20 cellular contexts compared by ENCODE assay signal in genomic region chr20:52269926-52270325, GRCh38.
DNase-seq lines count a peak whose midpoint lies in the region; ATAC-seq, FAIRE-seq and TF ChIP-seq lines count a peak whose summit lies in the region.
"Had no signal": no experiment of that assay in that cellular context is flagged by ENCODE, and none has a peak within 500 bp of the region (broad histone marks: within the 10 kb centered on the region; RNA-seq: fewer than 3 reads in every experiment).

No MANE protein-coding gene starts in this region.

- H3K27me3 ChIP-seq in HepG2 (ENCODE audit: control insufficient read depth in 1 of 2, insufficient read depth in 2 of 2, low read length in 2 of 2) (no peaks in the 10 kb centered on the region; a peak in 1 of 5 replicates), right lobe of liver (no peaks in the 10 kb centered on the region), SJCRH30 (no peaks in the 10 kb centered on the region)
- H3K27me3 ChIP-seq: BLaER1 treated with 17β-estradiol and CSF1 and Interleukin-3, amounts not matched to agents 10 nM and 100 nM had no signal

- no peak overlapping the region for H3K4me2 ChIP-seq in HepG2 (ENCODE audit: low read depth, low read length)
- H3K4me2 ChIP-seq: BLaER1 treated with 17β-estradiol and CSF1 and Interleukin-3, amounts not matched to agents 10 nM and 100 nM had no signal

- in situ Hi-C loops in HepG2 (cut with HindIII; ENCODE audit: extremely low pct_ligation_motif_present, low pct_unique_long_range_greater_than_20kb): no loop called here

- no peaks in the 10 kb centered on the region for H3K36me3 Mint-ChIP-seq in nephron (ENCODE audit: low read depth)
- no peaks in the 10 kb centered on the region for H3K36me3 Mint-ChIP-seq in naive thymus-derived CD8-positive, alpha-beta T cell
- H3K36me3 Mint-ChIP-seq: CD14-positive monocyte; CD8-positive, alpha-beta memory T cell had no signal

- H3K4me1 Mint-ChIP-seq in nephron: peaks cover 64% of the 10 kb centered on the region
- peaks cover 0 to 10% (median 3%) of the 10 kb centered on the region in 4 donors for H3K4me1 Mint-ChIP-seq in naive thymus-derived CD8-positive, alpha-beta T cell
- H3K4me1 Mint-ChIP-seq: B cell; CD8-positive, alpha-beta memory T cell had no signal

- H3K4me1 ChIP-seq in HepG2 (ENCODE audit: insufficient read depth, low read length) (0 out of 2 replicates have a peak, but pooled peaks cover 2% of the 10 kb centered on the region), right lobe of liver (no peaks in the 10 kb centered on the region), SJCRH30 (peaks cover 35% of the 10 kb centered on the region)
- H3K4me1 ChIP-seq: HAP-1 had no signal

- intact Hi-C loops in HepG2 (cut with micrococcal nuclease; ENCODE audit: unreplicated experiment): no loop called here
- intact Hi-C loops in right lobe of liver (cut with DNase I): no loop called here

- FAIRE-seq in HepG2 (lab: Jason Lieb, UNC): no peak
- FAIRE-seq: GM12892, H54 had no signal

- CTCF ChIA-PET in HepG2 (lab: Yijun Ruan, JAX; ENCODE audit: low intra/inter-chr PET ratio, low total read pairs): no interaction called here
- CTCF ChIA-PET in GM10248 (lab: Yijun Ruan, JAX): interaction anchor here (0.6 kb wide), 1 partner anchor 12 kb away, joined by 3 read pairs; no protein-coding TSS in a partner anchor

- no peak overlapping the region for H2AFZ ChIP-seq in HepG2 (ENCODE audit: low read length)

- no peak overlapping the region for H3K4me3 Mint-ChIP-seq in nephron
- no peak overlapping the region for H3K4me3 Mint-ChIP-seq in naive thymus-derived CD8-positive, alpha-beta T cell
- H3K4me3 Mint-ChIP-seq: B cell; CD14-positive monocyte; CD4-positive, alpha-beta T cell; CD8-positive, alpha-beta memory T cell; HFFc6 had no signal

- WGBS in HepG2 (ENCODE audit: low lambda C conversion rate): 44% methylated on average over 5 of the region's 5 CpGs
- WGBS in right lobe of liver (ENCODE audit: insufficient coverage, low coverage, low lambda C conversion rate, missing lambda C conversion rate): 89% methylated on average over 5 of the region's 5 CpGs

- DNase-seq in HepG2 (ENCODE audit: low spot score) (no peak), right lobe of liver (no peak), SJCRH30 (no peak), GM10248 (ENCODE audit: extremely low spot score) (no peak)
- no peak for DNase-seq in naive thymus-derived CD8-positive, alpha-beta T cell
- DNase-seq: Calu3; CD4-positive, alpha-beta T cell; CD8-positive, alpha-beta memory T cell; DMS53; DMS79 treated with DMSO at 0.1 percent for 48 hours; GOT3; HFFc6 had no signal

- H3K4me3 ChIP-seq in HepG2 (replicated peaks in 1 of 3; ENCODE audit: insufficient read depth in 1 of 3, low read depth in 2 of 3, low read length in 3 of 3) (no peak overlapping the region), right lobe of liver (no peak overlapping the region), SJCRH30 (peak overlapping the region; percentile 17)
- H3K4me3 ChIP-seq: BLaER1 treated with 17β-estradiol and CSF1 and Interleukin-3, amounts not matched to agents 10 nM and 100 nM; HAP-1 had no signal

- TF ChIP-seq EP300 in HepG2 (IDR thresholded peaks at IDR 0.05; ENCODE audit: low read depth in 2 of 2, low read length in 2 of 2) (no peak), HepG2 (CRISPR knock-in tag; IDR thresholded peaks at IDR 0.05; ENCODE audit: borderline replicate concordance) (no peak)

- ATAC-seq in HepG2: no peak
- ATAC-seq in right lobe of liver: no peak
- ATAC-seq in naive thymus-derived CD8-positive, alpha-beta T cell: no peak
- ATAC-seq in HG03439 (IDR thresholded peaks at IDR 0.05; ENCODE audit: unreplicated experiment): no peak

- peak overlapping the region; percentile 73 to 83 (median 76) for H3K27ac Mint-ChIP-seq in nephron
- H3K27ac Mint-ChIP-seq in naive thymus-derived CD8-positive, alpha-beta T cell: no peak overlapping the region
- H3K27ac Mint-ChIP-seq: B cell; CD14-positive monocyte; CD4-positive, alpha-beta T cell; CD8-positive, alpha-beta memory T cell; HFFc6 had no signal

- no peak overlapping the region for H3K9ac ChIP-seq in HepG2 (ENCODE audit: insufficient read depth, low read depth, low read length)
- H3K9ac ChIP-seq: BLaER1 treated with 17β-estradiol and CSF1 and Interleukin-3, amounts not matched to agents 10 nM and 100 nM had no signal

- TF ChIP-seq CTCF in HepG2 (CRISPR knock-in tag; IDR thresholded peaks at IDR 0.05): no peak
- TF ChIP-seq CTCF in right lobe of liver (IDR thresholded peaks at IDR 0.05): no peak
- TF ChIP-seq CTCF in nephron (IDR thresholded peaks at IDR 0.05; ENCODE audit: unreplicated experiment in 3 of 3): no peak
- TF ChIP-seq CTCF in GM10248 (IDR thresholded peaks at IDR 0.05; ENCODE audit: control extremely low read depth, extremely low read depth, low read depth, missing control alignments): no peak

- no peak overlapping the region for H3K27ac ChIP-seq in HepG2 (ENCODE audit: extremely low read length, insufficient read depth, low read length)
- no peak overlapping the region for H3K27ac ChIP-seq in right lobe of liver
- peak overlapping the region; percentile 84 for H3K27ac ChIP-seq in SJCRH30
- H3K27ac ChIP-seq: BLaER1 treated with 17β-estradiol and CSF1 and Interleukin-3, amounts not matched to agents 10 nM and 100 nM had no signal

- H3K27me3 Mint-ChIP-seq in nephron (ENCODE audit: low read depth): peaks cover 7% of the 10 kb centered on the region
- H3K27me3 Mint-ChIP-seq in naive thymus-derived CD8-positive, alpha-beta T cell: peaks cover 4 to 15% (median 10%) of the 10 kb centered on the region in 5 donors

- POLR2A ChIA-PET in HepG2 (lab: Yijun Ruan, JAX): no interaction called here
- POLR2A ChIA-PET in naive thymus-derived CD8-positive, alpha-beta T cell (lab: Charles Lee): no interaction called here
- POLR2A ChIA-PET in GM10248 (lab: Yijun Ruan, JAX): no interaction called here

- H4K20me1 ChIP-seq in HepG2 (ENCODE audit: insufficient read depth, low read length): no peaks in the 10 kb centered on the region
- H4K20me1 ChIP-seq: BLaER1 treated with 17β-estradiol and CSF1 and Interleukin-3, amounts not matched to agents 10 nM and 100 nM had no signal

- no peaks in the 10 kb centered on the region for H3K9me3 Mint-ChIP-seq in nephron
- no peaks in the 10 kb centered on the region for H3K9me3 Mint-ChIP-seq in naive thymus-derived CD8-positive, alpha-beta T cell
- H3K9me3 Mint-ChIP-seq: CD4-positive, alpha-beta T cell; CD8-positive, alpha-beta memory T cell; HFFc6 had no signal

- TF ChIP-seq POLR2A in HepG2 (IDR thresholded peaks at IDR 0.05; ENCODE audit: insufficient read depth in 1 of 2, low read depth in 2 of 2, low read length in 2 of 2) (no peak), right lobe of liver (IDR thresholded peaks at IDR 0.05) (no peak)

- TF ChIP-seq RAD21 in HepG2 (CRISPR knock-in tag; IDR thresholded peaks at IDR 0.05): no peak

- no peaks in the 10 kb centered on the region for H3K9me3 ChIP-seq in HepG2 (ENCODE audit: low read length)
- no peaks in the 10 kb centered on the region for H3K9me3 ChIP-seq in right lobe of liver
- no peaks in the 10 kb centered on the region for H3K9me3 ChIP-seq in SJCRH30 (replicated peaks)
- H3K9me3 ChIP-seq: BLaER1 treated with 17β-estradiol and CSF1 and Interleukin-3, amounts not matched to agents 10 nM and 100 nM; HAP-1 had no signal

- H3K36me3 ChIP-seq in HepG2 (replicated peaks in 1 of 2; ENCODE audit: control insufficient read depth in 1 of 2, insufficient read depth in 2 of 2, low read length in 2 of 2): no peaks in the 10 kb centered on the region
- H3K36me3 ChIP-seq in right lobe of liver: no peaks in the 10 kb centered on the region
- H3K36me3 ChIP-seq in SJCRH30: no peaks in the 10 kb centered on the region
- H3K36me3 ChIP-seq: BLaER1 treated with 17β-estradiol and CSF1 and Interleukin-3, amounts not matched to agents 10 nM and 100 nM; HAP-1 had no signal

- no peaks in the 10 kb centered on the region for H3K79me2 ChIP-seq in HepG2 (ENCODE audit: insufficient read depth, low read length)

- BruUV-seq in HepG2 (replicated peaks; lab: Mats Ljungman, UMichigan): no TSS peak

TF ChIP-seq in HepG2, 621 proteins besides CTCF, POLR2A, EP300 and RAD21:
- no peak for TF ChIP-seq WIZ (CRISPR knock-in tag; IDR thresholded peaks at IDR 0.05)
- 0 out of 2 replicates have a peak, but pooled peaks have one; percentile 11 for TF ChIP-seq CREB1 (IDR thresholded peaks at IDR 0.05)
- no peak for TF ChIP-seq CREB1 (CRISPR knock-in tag; IDR thresholded peaks at IDR 0.05)

Comparison
In these comparisons a context has a peak if more than half of its experiments do, and no peak if none do; other contexts are left out.
1. H3K27ac Mint-ChIP-seq: peak in nephron (3 of 3); none in naive thymus-derived CD8-positive, alpha-beta T cell (0 of 10).